ENCODE assay signal across 11 cellular contexts in the genomic region with DNA sequence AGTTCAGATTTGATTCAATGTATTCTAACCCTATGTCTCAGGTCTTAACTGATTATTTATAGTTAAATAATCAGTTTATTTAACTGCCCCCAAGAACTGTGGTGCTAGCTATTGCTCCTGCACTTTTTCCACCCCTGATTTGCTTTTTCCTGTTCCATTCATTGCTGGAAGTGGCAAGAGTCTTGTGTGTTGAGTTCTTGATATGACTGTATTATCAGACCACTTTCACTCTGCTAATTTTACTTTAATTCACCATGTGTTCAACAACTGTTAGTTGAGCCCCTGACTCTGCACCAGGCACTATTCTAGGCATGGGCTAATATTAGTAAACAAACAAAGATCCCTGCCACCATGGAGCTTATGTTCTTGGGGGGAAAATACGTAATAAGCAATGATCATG.
"Had no signal": no experiment of that assay in that cellular context is flagged by ENCODE, and none has a peak within 500 bp of the region (broad histone marks: within the 10 kb centered on the region; RNA-seq: fewer than 3 reads in every experiment).

No MANE protein-coding gene starts in this region.

- DNase-seq: activated CD4-positive, alpha-beta T cell treated with anti-CD3 and anti-CD28 coated beads, Interleukin-2, amount 50 U/mL, for 4 hours; activated gamma-delta T cell treated with Interleukin-2 at 50 U/mL for 16 hours; activated T-cell treated with anti-CD3 and anti-CD28 coated beads, Interleukin-2, amount 50 U/mL, for 48 hours; effector CD4-positive, alpha-beta T cell; heart left ventricle; islet precursor cell; posterior cingulate gyrus had no signal

- H3K27ac ChIP-seq: cardiac muscle cell, right atrium auricular region had no signal

- H3K4me3 Mint-ChIP-seq: stimulated activated effector memory CD8-positive, alpha-beta T cell treated with anti-CD3 and anti-CD28 coated beads, Interleukin-12 subunit alpha, Interleukin-12 subunit beta, amount 100 ng/mL, for 72 hours had no signal

- H3K27me3 ChIP-seq: cardiac muscle cell, heart left ventricle, right atrium auricular region had no signal

- H3K36me3 ChIP-seq: cardiac muscle cell, heart left ventricle, right atrium auricular region had no signal

- H3K9me3 Mint-ChIP-seq: stimulated activated effector memory CD8-positive, alpha-beta T cell treated with anti-CD3 and anti-CD28 coated beads, Interleukin-12 subunit alpha, Interleukin-12 subunit beta, amount 100 ng/mL, for 72 hours had no signal

- H3K9me3 ChIP-seq: heart left ventricle, right atrium auricular region had no signal

- ATAC-seq: activated CD4-positive, CD25-positive, alpha-beta regulatory T cell treated with anti-CD3 and anti-CD28 coated beads, Interleukin-2, amount 50 U/mL, for 24 hours; heart left ventricle; stimulated activated effector memory CD8-positive, alpha-beta T cell treated with anti-CD3 and anti-CD28 coated beads, Interleukin-12 subunit alpha, Interleukin-12 subunit beta, amount 100 ng/mL, for 72 hours had no signal

- H3K4me3 ChIP-seq: cardiac muscle cell, heart left ventricle, right atrium auricular region had no signal

- H3K27ac Mint-ChIP-seq: stimulated activated effector memory CD8-positive, alpha-beta T cell treated with anti-CD3 and anti-CD28 coated beads, Interleukin-12 subunit alpha, Interleukin-12 subunit beta, amount 100 ng/mL, for 72 hours had no signal

- H3K36me3 Mint-ChIP-seq: stimulated activated effector memory CD8-positive, alpha-beta T cell treated with anti-CD3 and anti-CD28 coated beads, Interleukin-12 subunit alpha, Interleukin-12 subunit beta, amount 100 ng/mL, for 72 hours had no signal
